ENCODE assay signal across 14 cellular contexts in the genomic region with DNA sequence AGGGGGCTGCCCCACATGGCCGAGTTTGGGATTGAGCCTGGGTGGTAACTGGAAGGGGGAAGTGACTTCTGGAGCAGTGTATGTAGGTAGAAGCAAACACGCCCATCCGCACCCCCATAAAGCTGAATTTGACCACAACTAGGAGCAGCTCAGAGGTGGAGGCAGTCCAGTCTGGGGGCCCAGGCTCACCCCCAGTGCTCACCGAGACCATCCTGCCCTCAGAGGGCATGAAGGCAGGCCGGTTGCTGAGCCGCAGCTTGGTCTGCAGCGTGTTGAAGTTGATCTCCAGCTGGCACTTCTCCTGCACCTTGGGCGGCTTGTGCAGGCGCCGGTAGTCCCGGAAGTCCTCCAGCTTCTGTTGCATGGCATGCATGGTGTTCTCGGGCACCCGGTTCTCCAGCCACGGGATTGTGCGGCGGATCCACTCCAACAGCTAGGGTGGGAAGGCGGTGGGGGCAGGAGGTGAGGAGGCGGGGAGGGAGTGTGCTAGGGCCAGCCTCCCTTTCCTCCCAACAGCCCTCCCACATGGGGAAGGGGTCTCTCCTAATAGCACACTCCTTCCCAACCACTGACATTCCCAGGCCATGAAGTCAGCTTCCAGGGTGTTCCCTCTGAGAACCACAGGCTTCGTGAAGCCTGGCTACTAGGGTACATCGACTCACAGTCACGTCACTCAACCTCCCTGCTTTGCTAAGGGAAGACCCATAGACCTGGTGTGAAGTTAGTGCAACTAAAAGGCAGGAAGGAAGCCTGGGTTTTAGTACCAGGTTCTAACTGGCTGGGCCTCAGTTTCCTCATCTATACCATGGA.
A peak's percentile ranks its signal among the peaks of the same experiment; 100 is the strongest.
DNase-seq lines count a peak whose midpoint lies in the region; ATAC-seq and TF ChIP-seq lines count a peak whose summit lies in the region.
"Had no signal": no experiment of that assay in that cellular context is flagged by ENCODE, and none has a peak within 500 bp of the region (broad histone marks: within the 10 kb centered on the region; RNA-seq: fewer than 3 reads in every experiment).

No MANE protein-coding gene starts in this region.

- no peaks in the 10 kb centered on the region for H3K9me3 ChIP-seq in IMR-90 (ENCODE audit: control insufficient read depth, insufficient read depth, low read length)
- no peaks in the 10 kb centered on the region for H3K9me3 ChIP-seq in tibial nerve

- CTCF ChIA-PET in IMR-90 (lab: Yijun Ruan, JAX): no interaction called here

- peaks cover 89% of the 10 kb centered on the region for H4K20me1 ChIP-seq in IMR-90 (ENCODE audit: insufficient read depth, low read length)

- H4K8ac ChIP-seq in IMR-90 (ENCODE audit: low read depth in 2 of 2, low read length in 2 of 2): 0 out of 4 replicates have a peak overlapping the region, but pooled peaks of 1 of the 2 experiments have one; percentile 22

- H2BK20ac ChIP-seq in IMR-90 (ENCODE audit: low read depth, low read length): no peak overlapping the region

- no peak overlapping the region for H3K4me3 Mint-ChIP-seq in nephron progenitor cell
- H3K4me3 Mint-ChIP-seq: activated B cell treated with CpG ODN at 0.5 μM for 24 hours, neural progenitor cell had no signal

- H3K27me3 ChIP-seq in IMR-90 (ENCODE audit: control insufficient read depth, insufficient read depth, low read length) (no peaks in the 10 kb centered on the region), tibial nerve (no peaks in the 10 kb centered on the region)
- H3K27me3 ChIP-seq: neural progenitor cell had no signal

- no peak overlapping the region for H3K18ac ChIP-seq in IMR-90 (ENCODE audit: low read depth, low read length)

- dilution Hi-C loops in IMR-90 (cut with HindIII; ENCODE audit: low sequenced_read_pairs, unreplicated experiment): no loop called here

- no peak overlapping the region for H3K56ac ChIP-seq in IMR-90 (ENCODE audit: extremely low read depth, insufficient read depth, low read length)

- intact Hi-C loops in IMR-90 (cut with micrococcal nuclease): no loop called here

- no peak overlapping the region for H3K23ac ChIP-seq in IMR-90 (ENCODE audit: low read depth, low read length)

- no peak overlapping the region for H3K4ac ChIP-seq in IMR-90 (ENCODE audit: low read depth, low read length)

- TF ChIP-seq EP300 in tibial nerve (IDR thresholded peaks at IDR 0.05): no peak

- H2BK15ac ChIP-seq in IMR-90 (ENCODE audit: low read depth, low read length): no peak overlapping the region

- H4K5ac ChIP-seq in IMR-90 (ENCODE audit: low read depth, low read length): no peak overlapping the region

- H2AK5ac ChIP-seq in IMR-90 (ENCODE audit: low read depth, low read length): no peak overlapping the region; the same call in 1 of the 2 replicates

- peaks cover 85% of the 10 kb centered on the region for H3K36me3 ChIP-seq in IMR-90 (ENCODE audit: control insufficient read depth, insufficient read depth, low read length)
- H3K36me3 ChIP-seq in tibial nerve: peaks cover 0 to 65% (median 0%) of the 10 kb centered on the region in 3 donors
- H3K36me3 ChIP-seq: neural progenitor cell had no signal

- H2BK5ac ChIP-seq in IMR-90 (ENCODE audit: low read depth, low read length, poor library complexity, severe bottlenecking): peak overlapping the region; percentile 31

- no peak overlapping the region for H2BK120ac ChIP-seq in IMR-90 (ENCODE audit: low read depth, low read length)

- H3K27ac ChIP-seq in IMR-90 (ENCODE audit: insufficient read depth, low read length): no peak overlapping the region
- H3K27ac ChIP-seq in epithelial cell of prostate: peak overlapping the region; percentile 65
- no peak overlapping the region for H3K27ac ChIP-seq in tibial nerve
- H3K27ac ChIP-seq: neural progenitor cell had no signal

- peak overlapping the region; percentile 74 for H2AK9ac ChIP-seq in IMR-90 (replicated peaks; ENCODE audit: low read depth, low read length, poor library complexity)

- WGBS in IMR-90 (ENCODE audit: extremely low coverage in 2 of 2, insufficient read length in 1 of 2), 2 experiments: 100% methylated on average over 7 of the region's 21 CpGs; no CpG with 5 or more reads in 1 of the 2 experiments
- WGBS in tibial nerve, 2 donors: 76 to 91% methylated on average over 11 to 16 of the region's 21 CpGs

- DNase-seq in A172 (ENCODE audit: low spot score) (peak; percentile 6), IMR-90 (peak; percentile 80), epithelial cell of prostate (ENCODE audit: low read depth, low spot score) (no peak), nephron progenitor cell (no peak), NCI-H2196 treated with DMSO at 0.1 percent for 48 hours (lab: John Stamatoyannopoulos, UW; ENCODE audit: unreplicated experiment) (no peak), tibial nerve (ENCODE audit: low spot score in 2 of 2) (no peak)
- DNase-seq in activated CD4-positive, alpha-beta T cell treated with anti-CD3 and anti-CD28 coated beads, Interleukin-2, amount 50 U/mL, for 48 hours: no peak
- DNase-seq: activated B cell treated with CpG ODN at 0.5 μM for 24 hours, activated T-cell treated with anti-CD3 and anti-CD28 coated beads for 4 hours, GOT3, MV-4-11, NCI-H2171 treated with DMSO at 0.1 percent for 48 hours had no signal

- peak overlapping the region; percentile 29 for H2AFZ ChIP-seq in IMR-90 (replicated peaks; ENCODE audit: low read length, poor library complexity)
- H2AFZ ChIP-seq: neural progenitor cell had no signal

- no peak overlapping the region for H4K91ac ChIP-seq in IMR-90 (ENCODE audit: insufficient read depth, low read depth, low read length)

- no peak for TF ChIP-seq POLR2A in IMR-90 (IDR thresholded peaks at IDR 0.05; ENCODE audit: low read depth, low read length)
- no peak for TF ChIP-seq POLR2A in tibial nerve (IDR thresholded peaks at IDR 0.05)

- in situ Hi-C loops in IMR-90 (cut with MboI; ENCODE audit: low sequenced_read_pairs): no loop called here

- ATAC-seq in IMR-90 (ENCODE audit: low read depth): peak; percentile 12
- no peak for ATAC-seq in GM21390 (IDR thresholded peaks at IDR 0.05; ENCODE audit: unreplicated experiment)

- H3K4me1 ChIP-seq in IMR-90 (ENCODE audit: control insufficient read depth, insufficient read depth, low read length) (peaks cover 12% of the 10 kb centered on the region; the same call in 1 of the 2 replicates), tibial nerve (no peaks in the 10 kb centered on the region)
- H3K4me1 ChIP-seq: neural progenitor cell had no signal

- H3K27ac Mint-ChIP-seq in nephron progenitor cell: peak overlapping the region; percentile 43
- H3K27ac Mint-ChIP-seq: activated B cell treated with CpG ODN at 0.5 μM for 24 hours, neural progenitor cell had no signal

- no peaks in the 10 kb centered on the region for H3K4me1 Mint-ChIP-seq in nephron progenitor cell
- H3K4me1 Mint-ChIP-seq: activated B cell treated with CpG ODN at 0.5 μM for 24 hours, neural progenitor cell had no signal

- TF ChIP-seq RAD21 in IMR-90 (IDR thresholded peaks at IDR 0.05; ENCODE audit: low read length): no peak

- H3K4me3 ChIP-seq in IMR-90 (ENCODE audit: insufficient read depth, low read depth, low read length): no peak overlapping the region
- no peak overlapping the region for H3K4me3 ChIP-seq in tibial nerve
- H3K4me3 ChIP-seq: neural progenitor cell had no signal

- POLR2A ChIA-PET in IMR-90 (lab: Charles Lee; ENCODE audit: unreplicated experiment): no interaction called here

- H3K79me1 ChIP-seq in IMR-90 (ENCODE audit: low read depth in 1 of 2, low read length in 2 of 2): peaks cover 44 to 92% of the 10 kb centered on the region in 2 experiments

- no peak overlapping the region for H3K4me2 ChIP-seq in IMR-90 (ENCODE audit: low read depth, low read length)
- H3K4me2 ChIP-seq: neural progenitor cell had no signal

- TF ChIP-seq CTCF in IMR-90 (conservative IDR thresholded peaks at IDR 0.05; ENCODE audit: low read depth, low read length): no peak
- no peak for TF ChIP-seq CTCF in nephron progenitor cell (IDR thresholded peaks at IDR 0.05)
- no peak for TF ChIP-seq CTCF in tibial nerve (IDR thresholded peaks at IDR 0.05)

- peaks cover 53% of the 10 kb centered on the region for H3K36me3 Mint-ChIP-seq in nephron progenitor cell (ENCODE audit: low read depth)

- no TSS peak for BruUV-seq in IMR-90 (replicated peaks; lab: Mats Ljungman, UMichigan)

- no peak overlapping the region for H3K14ac ChIP-seq in IMR-90 (replicated peaks; ENCODE audit: low read depth, low read length)

- H3K27me3 Mint-ChIP-seq in nephron progenitor cell (ENCODE audit: low read depth, poor library complexity): no peaks in the 10 kb centered on the region
- H3K27me3 Mint-ChIP-seq: activated B cell treated with CpG ODN at 0.5 μM for 24 hours had no signal

- no peak overlapping the region for H3K9ac ChIP-seq in IMR-90 (ENCODE audit: low read depth, low read length)
- H3K9ac ChIP-seq: neural progenitor cell had no signal

- no peaks in the 10 kb centered on the region for H3K9me3 Mint-ChIP-seq in nephron progenitor cell
- H3K9me3 Mint-ChIP-seq: activated B cell treated with CpG ODN at 0.5 μM for 24 hours, neural progenitor cell had no signal

- peaks cover 34% of the 10 kb centered on the region for H3K9me1 ChIP-seq in IMR-90 (ENCODE audit: insufficient read depth, low read length)

TF ChIP-seq in IMR-90, 13 proteins besides CTCF, POLR2A, EP300 and RAD21 (continues in another document):
- TF ChIP-seq MAZ (IDR thresholded peaks at IDR 0.05; ENCODE audit: borderline replicate concordance, low read depth, low read length) (no peak), RFX5 (IDR thresholded peaks at IDR 0.05; ENCODE audit: low read depth, low read length) (no peak), RCOR1 (IDR thresholded peaks at IDR 0.05; ENCODE audit: insufficient replicate concordance, low read length) (no peak), MAFK (IDR thresholded peaks at IDR 0.05; ENCODE audit: low read depth, low read length) (no peak), FOS (IDR thresholded peaks at IDR 0.05; ENCODE audit: low read depth, low read length) (no peak), CEBPB (IDR thresholded peaks at IDR 0.05; ENCODE audit: low read depth, low read length) (no peak), SMC3 (IDR thresholded peaks at IDR 0.05; ENCODE audit: low read depth, low read length) (no peak), NFE2L2 (IDR thresholded peaks at IDR 0.05; ENCODE audit: low read depth, low read length) (no peak), BHLHE40 (IDR thresholded peaks at IDR 0.05; ENCODE audit: low read depth, low read length) (no peak)
- TF ChIP-seq, protein P1, sequence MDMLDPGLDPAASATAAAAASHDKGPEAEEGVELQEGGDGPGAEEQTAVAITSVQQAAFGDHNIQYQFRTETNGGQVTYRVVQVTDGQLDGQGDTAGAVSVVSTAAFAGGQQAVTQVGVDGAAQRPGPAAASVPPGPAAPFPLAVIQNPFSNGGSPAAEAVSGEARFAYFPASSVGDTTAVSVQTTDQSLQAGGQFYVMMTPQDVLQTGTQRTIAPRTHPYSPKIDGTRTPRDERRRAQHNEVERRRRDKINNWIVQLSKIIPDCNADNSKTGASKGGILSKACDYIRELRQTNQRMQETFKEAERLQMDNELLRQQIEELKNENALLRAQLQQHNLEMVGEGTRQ (IDR thresholded peaks at IDR 0.05; ENCODE audit: low read depth, low read length): no peak

Comparison
In these comparisons a context has a peak if more than half of its experiments do, and no peak if none do; other contexts are left out.
1. DNase-seq: peak in A172 (single experiment) and IMR-90 (single experiment); none in epithelial cell of prostate (single experiment), nephron progenitor cell (single experiment), NCI-H2196 treated with DMSO at 0.1 percent for 48 hours (single experiment), activated CD4-positive, alpha-beta T cell treated with anti-CD3 and anti-CD28 coated beads, Interleukin-2, amount 50 U/mL, for 48 hours (0 of 2) and tibial nerve (0 of 2).